28 cellular contexts compared by ENCODE assay signal in genomic region chr14:37186865-37187264, GRCh38.
"Had no signal": no experiment of that assay in that cellular context is flagged by ENCODE, and none has a peak within 500 bp of the region (broad histone marks: within the 10 kb centered on the region; RNA-seq: fewer than 3 reads in every experiment).

No MANE protein-coding gene starts in this region.

- DNase-seq: colonic mucosa; cortex of kidney; dermis blood vessel endothelial cell; dorsolateral prefrontal cortex; effector CD4-positive, alpha-beta T cell; effector CD8-positive, alpha-beta T cell; effector memory CD4-positive, alpha-beta T cell; effector memory CD8-positive, alpha-beta T cell; endodermal cell; erythroblast; esophagus squamous epithelium; foreskin fibroblast; foreskin keratinocyte; foreskin melanocyte; gastrocnemius medialis; glutamatergic neuron; head of caudate nucleus; heart left ventricle; heart right ventricle had no signal

- ATAC-seq: effector memory CD8-positive, alpha-beta T cell; esophagus mucosa; foreskin keratinocyte; gastrocnemius medialis; gastroesophageal sphincter; heart left ventricle; heart right ventricle had no signal

- H3K27ac ChIP-seq: colonic mucosa, coronary artery, dorsolateral prefrontal cortex, epithelial cell of prostate, esophagus muscularis mucosa, esophagus squamous epithelium, foreskin keratinocyte, gastrocnemius medialis, gastroesophageal sphincter, heart left ventricle, heart right ventricle had no signal

- H3K9me3 ChIP-seq: colonic mucosa, esophagus muscularis mucosa, esophagus squamous epithelium, gastrocnemius medialis, gastroesophageal sphincter had no signal

- H3K4me3 ChIP-seq: colonic mucosa, coronary artery, dorsolateral prefrontal cortex, esophagus muscularis mucosa, esophagus squamous epithelium, gastrocnemius medialis, gastroesophageal sphincter, heart left ventricle, heart right ventricle had no signal

- FAIRE-seq: colon, endometrium, endothelial cell of umbilical vein, frontal cortex had no signal

- H3K4me1 ChIP-seq: colonic mucosa, esophagus muscularis mucosa, esophagus squamous epithelium, foreskin keratinocyte, gastrocnemius medialis, gastroesophageal sphincter, heart left ventricle, heart right ventricle had no signal

- H3K27me3 ChIP-seq: colonic mucosa, dorsolateral prefrontal cortex, gastrocnemius medialis, gastroesophageal sphincter had no signal

- H3K36me3 ChIP-seq: colonic mucosa, esophagus muscularis mucosa, esophagus squamous epithelium, gastrocnemius medialis, gastroesophageal sphincter, heart left ventricle, heart right ventricle had no signal
